29 cellular contexts compared by ENCODE assay signal in genomic region chr17:33854596-33854995, GRCh38.
"Had no signal": no experiment of that assay in that cellular context is flagged by ENCODE, and none has a peak within 500 bp of the region (broad histone marks: within the 10 kb centered on the region; RNA-seq: fewer than 3 reads in every experiment).

No MANE protein-coding gene starts in this region.

- H3K4me2 ChIP-seq: SK-N-SH had no signal

- ATAC-seq: activated CD4-positive, CD25-positive, alpha-beta regulatory T cell treated with anti-CD3 and anti-CD28 coated beads, Interleukin-2, amount 50 U/mL, for 24 hours; activated CD8-positive, alpha-beta T cell treated with anti-CD3 and anti-CD28 coated beads, Interleukin-2, amount 10 ng/mL, durations not matched to agents 7 days and 5 days; Panc1 had no signal

- H3K4me3 Mint-ChIP-seq: activated CD8-positive, alpha-beta T cell treated with anti-CD3 and anti-CD28 coated beads, Interleukin-2, amount 10 ng/mL, durations not matched to agents 7 days and 5 days; activated naive CD4-positive, alpha-beta T cell treated with anti-CD3 and anti-CD28 coated beads for 36 hours; activated naive CD8-positive, alpha-beta T cell; activated T-helper 1 cell treated with anti-CD3 and anti-CD28 coated beads, Interleukin-12 subunit alpha, Interleukin-12 subunit beta, Interleukin-2, Interleukin-4 antibody, amounts not matched to agents 30 ng/mL and 10 ng/mL and 1 ng/mL, durations not matched to agents 14 hours and 24 hours and 36 hours; T-helper 1 cell treated with Interleukin-12 subunit alpha and Interleukin-12 subunit beta and Interleukin-4 antibody, amounts not matched to agents 30 μg/mL and 1 μg/mL, for 36 hours had no signal

- H3K4me3 ChIP-seq: SJCRH30 had no signal

- H3K9me3 ChIP-seq: SJCRH30, SK-N-SH had no signal

- H3K27me3 ChIP-seq: brain microvascular endothelial cell, SJCRH30 had no signal

- H3K36me3 Mint-ChIP-seq: activated naive CD8-positive, alpha-beta T cell had no signal

- H3K27ac ChIP-seq: brain microvascular endothelial cell, RWPE1, SJCRH30 had no signal

- H3K27ac Mint-ChIP-seq: activated CD8-positive, alpha-beta T cell treated with anti-CD3 and anti-CD28 coated beads, Interleukin-2, amount 10 ng/mL, durations not matched to agents 7 days and 5 days; activated naive CD4-positive, alpha-beta T cell treated with anti-CD3 and anti-CD28 coated beads for 36 hours; activated naive CD8-positive, alpha-beta T cell; activated T-helper 1 cell treated with anti-CD3 and anti-CD28 coated beads, Interleukin-12 subunit alpha, Interleukin-12 subunit beta, Interleukin-2, Interleukin-4 antibody, amounts not matched to agents 30 ng/mL and 10 ng/mL and 1 ng/mL, durations not matched to agents 14 hours and 24 hours and 36 hours; T-helper 1 cell treated with Interleukin-12 subunit alpha and Interleukin-12 subunit beta and Interleukin-4 antibody, amounts not matched to agents 30 μg/mL and 1 μg/mL, for 36 hours had no signal

- DNase-seq: activated CD4-positive, alpha-beta T cell treated with anti-CD3 and anti-CD28 coated beads for 4 hours; activated CD4-positive, alpha-beta T cell treated with anti-CD3 and anti-CD28 coated beads, Interleukin-2, amount 50 U/mL, for 4 hours; activated CD8-positive, alpha-beta memory T cell treated with anti-CD3 and anti-CD28 coated beads, Interleukin-2, amount 50 U/mL, for 48 hours; activated CD8-positive, alpha-beta T cell treated with anti-CD3 and anti-CD28 coated beads, Interleukin-2, amount 10 ng/mL, durations not matched to agents 7 days and 5 days; activated gamma-delta T cell; activated naive CD4-positive, alpha-beta T cell treated with anti-CD3 and anti-CD28 coated beads for 36 hours; activated T-cell treated with anti-CD3 and anti-CD28 coated beads, Interleukin-2, amount 50 U/mL, for 1 hour; amygdala; brain microvascular endothelial cell; cerebellar nuclear complex; Kasumi-1; KBM-7; NCI-H1092; NCI-H1417; NCI-H2029; NCI-H2107; NCI-H2171 treated with DMSO at 0.1 percent for 48 hours; NCI-H510A treated with DMSO at 0.1 percent for 48 hours; NCI-H82; OCI-M1; Right ventricle myocardium superior; SJCRH30; SK-N-SH had no signal

- H3K36me3 ChIP-seq: brain microvascular endothelial cell, SJCRH30 had no signal

- H3K9ac ChIP-seq: SK-N-SH had no signal

- H3K9me3 Mint-ChIP-seq: activated naive CD4-positive, alpha-beta T cell treated with anti-CD3 and anti-CD28 coated beads for 36 hours; activated T-helper 1 cell treated with anti-CD3 and anti-CD28 coated beads, Interleukin-12 subunit alpha, Interleukin-12 subunit beta, Interleukin-2, Interleukin-4 antibody, amounts not matched to agents 30 ng/mL and 10 ng/mL and 1 ng/mL, durations not matched to agents 14 hours and 24 hours and 36 hours; T-helper 1 cell treated with Interleukin-12 subunit alpha and Interleukin-12 subunit beta and Interleukin-4 antibody, amounts not matched to agents 30 μg/mL and 1 μg/mL, for 36 hours had no signal

- H3K4me1 ChIP-seq: SJCRH30 had no signal

- H3K9me2 ChIP-seq: SK-N-SH had no signal
